Comparison of ENCODE assay signal across 12 cellular contexts in the genomic region with DNA sequence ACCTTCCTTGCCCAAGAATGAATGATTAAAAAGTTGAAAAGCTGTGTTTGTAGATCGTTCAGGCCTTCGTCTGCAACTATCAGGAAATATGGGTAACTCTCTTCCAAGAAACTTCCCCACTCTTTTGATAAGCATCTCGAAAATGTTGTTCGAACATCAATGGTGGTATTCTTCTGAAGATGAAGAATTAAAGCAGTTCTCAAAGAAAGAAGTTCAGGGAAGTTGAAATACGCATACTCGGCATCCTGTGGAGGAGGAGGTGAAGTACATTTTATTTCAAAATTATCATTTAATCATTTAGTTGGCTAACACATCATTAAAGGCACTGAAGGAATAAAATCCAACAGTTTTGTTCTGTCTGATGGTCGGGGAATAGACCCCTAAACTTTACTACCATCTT.
"Had no signal": no experiment of that assay in that cellular context is flagged by ENCODE, and none has a peak within 500 bp of the region (broad histone marks: within the 10 kb centered on the region; RNA-seq: fewer than 3 reads in every experiment).

No MANE protein-coding gene starts in this region.

- H3K9me3 Mint-ChIP-seq: immature natural killer cell had no signal

- H3K9me3 ChIP-seq: ascending aorta, esophagus muscularis mucosa, lower lobe of right lung, SJSA1, thyroid gland had no signal

- H3K27me3 ChIP-seq: ascending aorta, esophagus muscularis mucosa, SJSA1, thyroid gland had no signal

- H3K27ac ChIP-seq: ascending aorta, esophagus muscularis mucosa, lower lobe of right lung, parathyroid adenoma, SJSA1, thyroid gland had no signal

- H3K4me1 ChIP-seq: ascending aorta, lower lobe of right lung, parathyroid adenoma had no signal

- H3K79me2 ChIP-seq: parathyroid adenoma had no signal

- H3K4me3 ChIP-seq: ascending aorta, esophagus muscularis mucosa, lower lobe of right lung, SJSA1, thyroid gland had no signal

- H3K4me3 Mint-ChIP-seq: immature natural killer cell had no signal

- H3K36me3 ChIP-seq: SJSA1 had no signal

- H2AFZ ChIP-seq: parathyroid adenoma had no signal

- ATAC-seq: lower lobe of right lung had no signal

- H3K9ac ChIP-seq: parathyroid adenoma had no signal

- DNase-seq: activated CD4-positive, alpha-beta T cell treated with anti-CD3 and anti-CD28 coated beads, Interleukin-2, amount 50 U/mL, for 4 hours; activated naive CD4-positive, alpha-beta T cell treated with Interleukin-2 at 50 U/mL for 16 hours; immature natural killer cell; lower lobe of right lung; midbrain; stimulated activated CD4-positive, alpha-beta T cell treated with anti-CD3 and anti-CD28 coated beads, Interleukin-4, amount 100 ng/mL, for 1 hour; SW 1271; thyroid gland had no signal
